ENCODE assay signal across 15 cellular contexts in the genomic region with DNA sequence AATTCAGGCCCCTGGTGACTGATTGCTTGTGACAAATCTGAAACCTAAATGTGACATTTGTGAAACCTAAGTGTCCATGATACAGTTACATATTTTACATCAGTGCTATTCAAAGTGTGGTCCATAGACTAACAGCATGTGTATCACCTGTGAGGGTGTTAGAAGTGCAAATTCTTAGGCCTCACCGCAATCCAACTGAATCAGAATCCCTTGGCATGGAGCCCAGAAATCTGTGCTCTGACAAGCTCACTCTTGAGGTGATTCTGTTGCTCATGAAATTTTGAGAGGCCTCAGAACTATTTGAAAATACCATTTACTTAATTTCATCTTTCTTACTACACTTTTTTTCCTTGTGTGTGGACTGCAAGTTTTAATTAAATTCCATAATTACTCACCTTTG.
DNase-seq lines count a peak whose midpoint lies in the region; ATAC-seq, FAIRE-seq and TF ChIP-seq lines count a peak whose summit lies in the region.
"Had no signal": no experiment of that assay in that cellular context is flagged by ENCODE, and none has a peak within 500 bp of the region (broad histone marks: within the 10 kb centered on the region; RNA-seq: fewer than 3 reads in every experiment).

No MANE protein-coding gene starts in this region.

- no peaks in the 10 kb centered on the region for H3K4me1 Mint-ChIP-seq in T-cell
- H3K4me1 Mint-ChIP-seq: activated naive CD8-positive, alpha-beta T cell treated with anti-CD3 and anti-CD28 coated beads, Interleukin-2, amount 10 ng/mL, durations not matched to agents 7 days and 5 days had no signal

- CTCF ChIA-PET in T-cell (lab: Charles Lee), result no interaction called here

- H3K4me3 ChIP-seq in fibroblast of villous mesenchyme (ENCODE audit: low read depth, low read length) (no peak overlapping the region), dorsolateral prefrontal cortex (no peak overlapping the region), mucosa of descending colon (no peak overlapping the region)
- H3K4me3 ChIP-seq: BLaER1 treated with 17β-estradiol and CSF1 and Interleukin-3, amounts not matched to agents 10 nM and 100 nM; tibial artery had no signal

- no peak overlapping the region for H3K4me3 Mint-ChIP-seq in T-cell
- H3K4me3 Mint-ChIP-seq: activated naive CD8-positive, alpha-beta T cell treated with anti-CD3 and anti-CD28 coated beads, Interleukin-2, amount 10 ng/mL, durations not matched to agents 7 days and 5 days; H9 had no signal

- ATAC-seq in mucosa of descending colon (no peak), T-cell (replicated peaks in 1 of 4) (no peak)
- ATAC-seq: sciatic nerve had no signal

- H3K27ac Mint-ChIP-seq in T-cell, result no peak overlapping the region
- H3K27ac Mint-ChIP-seq: activated naive CD8-positive, alpha-beta T cell treated with anti-CD3 and anti-CD28 coated beads, Interleukin-2, amount 10 ng/mL, durations not matched to agents 7 days and 5 days; H9 had no signal

- no peaks in the 10 kb centered on the region for H3K27me3 Mint-ChIP-seq in T-cell
- H3K27me3 Mint-ChIP-seq: activated naive CD8-positive, alpha-beta T cell treated with anti-CD3 and anti-CD28 coated beads, Interleukin-2, amount 10 ng/mL, durations not matched to agents 7 days and 5 days had no signal

- no peak for FAIRE-seq in RCC 7860 (lab: Jason Lieb, UNC)

- no peak overlapping the region for H3K27ac ChIP-seq in dorsolateral prefrontal cortex
- H3K27ac ChIP-seq: BLaER1 treated with 17β-estradiol and CSF1 and Interleukin-3, amounts not matched to agents 10 nM and 100 nM; tibial artery had no signal

- TF ChIP-seq CTCF in fibroblast of villous mesenchyme (IDR thresholded peaks at IDR 0.05; ENCODE audit: insufficient read depth, low read depth, low read length) (no peak), dorsolateral prefrontal cortex (IDR thresholded peaks at IDR 0.05 in 54 of 56, conservative IDR thresholded peaks at IDR 0.05 in 2 of 56; ENCODE audit: low read depth in 1 of 56, partially characterized antibody in 56 of 56) (no peak), mucosa of descending colon (IDR thresholded peaks at IDR 0.05) (no peak)

- H3K9me3 Mint-ChIP-seq in T-cell, result peaks cover 0 to 10% (median 0%) of the 10 kb centered on the region in 3 donors
- H3K9me3 Mint-ChIP-seq: H9 had no signal

- intact Hi-C loops in dorsolateral prefrontal cortex (cut with DNase I), result no loop called here
- intact Hi-C loops in mucosa of descending colon (cut with DNase I, micrococcal nuclease), result no loop called here

- no peaks in the 10 kb centered on the region for H3K36me3 Mint-ChIP-seq in T-cell
- H3K36me3 Mint-ChIP-seq: activated naive CD8-positive, alpha-beta T cell treated with anti-CD3 and anti-CD28 coated beads, Interleukin-2, amount 10 ng/mL, durations not matched to agents 7 days and 5 days had no signal

- H3K4me1 ChIP-seq in mucosa of descending colon (ENCODE audit: low read depth), result no peaks in the 10 kb centered on the region
- H3K4me1 ChIP-seq: BLaER1 treated with 17β-estradiol and CSF1 and Interleukin-3, amounts not matched to agents 10 nM and 100 nM had no signal

- no peaks in the 10 kb centered on the region for H3K9me3 ChIP-seq in mucosa of descending colon
- H3K9me3 ChIP-seq: BLaER1 treated with 17β-estradiol and CSF1 and Interleukin-3, amounts not matched to agents 10 nM and 100 nM; tibial artery had no signal

- POLR2A ChIA-PET in T-cell (lab: Charles Lee), result no interaction called here

- H3K27me3 ChIP-seq in dorsolateral prefrontal cortex, result no peaks in the 10 kb centered on the region
- H3K27me3 ChIP-seq: BLaER1 treated with 17β-estradiol and CSF1 and Interleukin-3, amounts not matched to agents 10 nM and 100 nM; tibial artery had no signal

- peak; percentile 38 for DNase-seq in COLO668 (lab: John Stamatoyannopoulos, UW; ENCODE audit: unreplicated experiment)
- DNase-seq in HS-5 (ENCODE audit: low read depth), result peak; percentile 39
- peak; percentile 21 for DNase-seq in RCC 7860 (ENCODE audit: low spot score)
- DNase-seq in fibroblast of villous mesenchyme (ENCODE audit: low read depth), result peak; percentile 1
- DNase-seq in dorsolateral prefrontal cortex, result no peak
- DNase-seq in NCI-H1048 (lab: John Stamatoyannopoulos, UW), result no peak
- no peak for DNase-seq in mucosa of descending colon
- no peak for DNase-seq in T-cell
- DNase-seq: activated naive CD8-positive, alpha-beta T cell treated with anti-CD3 and anti-CD28 coated beads, Interleukin-2, amount 10 ng/mL, durations not matched to agents 7 days and 5 days; effector memory CD4-positive, alpha-beta T cell; H9; hippocampal formation; tibial artery had no signal

- no peaks in the 10 kb centered on the region for H3K36me3 ChIP-seq in mucosa of descending colon (ENCODE audit: low read depth)
- H3K36me3 ChIP-seq: BLaER1 treated with 17β-estradiol and CSF1 and Interleukin-3, amounts not matched to agents 10 nM and 100 nM; tibial artery had no signal

Comparison
In these comparisons a context has a peak if more than half of its experiments do, and no peak if none do; other contexts are left out.
1. DNase-seq: peak in COLO668 (single experiment), HS-5 (single experiment), RCC 7860 (single experiment) and fibroblast of villous mesenchyme (single experiment); none in dorsolateral prefrontal cortex (0 of 10), NCI-H1048 (single experiment), mucosa of descending colon (0 of 3) and T-cell (0 of 34).